ENCODE assay signal across 1 cellular context in the genomic region with DNA sequence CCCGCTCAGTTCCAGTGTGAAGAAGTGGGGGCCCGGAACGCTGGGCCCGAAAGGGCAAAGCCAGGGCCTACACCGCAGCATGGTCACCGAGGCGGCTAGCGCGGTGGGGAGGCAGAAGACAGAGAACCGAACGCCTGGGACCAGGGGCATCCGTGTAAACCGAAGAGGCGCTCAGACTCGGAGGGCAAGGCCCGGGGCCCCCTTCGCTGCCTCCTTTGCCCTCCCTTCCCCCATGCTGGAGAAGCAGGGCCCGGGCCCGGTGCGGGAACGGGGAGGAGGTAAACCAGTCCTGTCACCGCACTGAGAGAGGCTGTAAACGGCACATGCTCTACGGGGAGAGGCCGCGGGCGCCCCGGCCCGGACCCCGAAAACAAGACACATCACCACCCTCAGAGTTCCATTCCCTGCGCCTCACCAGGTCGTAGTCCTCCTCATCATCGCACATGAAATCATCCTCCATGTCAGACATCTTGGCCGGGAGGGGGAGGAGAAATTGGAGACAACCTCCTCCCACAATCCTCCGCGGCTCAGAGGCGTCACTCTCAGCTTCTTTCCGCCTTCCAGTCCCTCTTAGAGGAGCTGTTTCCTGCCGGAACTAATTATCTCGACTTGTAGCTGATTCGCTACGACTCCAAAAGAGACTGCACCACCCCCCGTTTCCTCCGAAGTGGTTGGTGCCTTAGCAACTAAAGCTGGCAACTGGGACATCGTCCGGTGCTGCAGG.
TF ChIP-seq lines count a peak whose summit lies in the region.

Gene COPS2 (minus strand): TSS at position 490 of the 724 bp plus-strand sequence. CDS start 21 bp downstream, at position 469.

TF ChIP-seq in A549, 52 proteins besides CTCF, POLR2A, EP300 and RAD21 (continued from another document):
- TF ChIP-seq, protein P1, sequence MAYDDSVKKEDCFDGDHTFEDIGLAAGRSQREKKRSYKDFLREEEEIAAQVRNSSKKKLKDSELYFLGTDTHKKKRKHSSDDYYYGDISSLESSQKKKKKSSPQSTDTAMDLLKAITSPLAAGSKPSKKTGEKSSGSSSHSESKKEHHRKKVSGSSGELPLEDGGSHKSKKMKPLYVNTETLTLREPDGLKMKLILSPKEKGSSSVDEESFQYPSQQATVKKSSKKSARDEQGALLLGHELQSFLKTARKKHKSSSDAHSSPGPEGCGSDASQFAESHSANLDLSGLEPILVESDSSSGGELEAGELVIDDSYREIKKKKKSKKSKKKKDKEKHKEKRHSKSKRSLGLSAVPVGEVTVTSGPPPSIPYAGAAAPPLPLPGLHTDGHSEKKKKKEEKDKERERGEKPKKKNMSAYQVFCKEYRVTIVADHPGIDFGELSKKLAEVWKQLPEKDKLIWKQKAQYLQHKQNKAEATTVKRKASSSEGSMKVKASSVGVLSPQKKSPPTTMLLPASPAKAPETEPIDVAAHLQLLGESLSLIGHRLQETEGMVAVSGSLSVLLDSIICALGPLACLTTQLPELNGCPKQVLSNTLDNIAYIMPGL (CRISPR knock-in tag; IDR thresholded peaks at IDR 0.05; ENCODE audit: borderline replicate concordance): no peak
- TF ChIP-seq CBX8 (IDR thresholded peaks at IDR 0.05) (no peak), NFE2L2 (conservative IDR thresholded peaks at IDR 0.05; ENCODE audit: low read length) (no peak), NPAS2 (CRISPR knock-in tag; IDR thresholded peaks at IDR 0.05; ENCODE audit: borderline replicate concordance) (no peak), KDM5A (IDR thresholded peaks at IDR 0.05) (peak; percentile 56; the same call in 1 of the 2 replicates)
- TF ChIP-seq, protein P2, sequence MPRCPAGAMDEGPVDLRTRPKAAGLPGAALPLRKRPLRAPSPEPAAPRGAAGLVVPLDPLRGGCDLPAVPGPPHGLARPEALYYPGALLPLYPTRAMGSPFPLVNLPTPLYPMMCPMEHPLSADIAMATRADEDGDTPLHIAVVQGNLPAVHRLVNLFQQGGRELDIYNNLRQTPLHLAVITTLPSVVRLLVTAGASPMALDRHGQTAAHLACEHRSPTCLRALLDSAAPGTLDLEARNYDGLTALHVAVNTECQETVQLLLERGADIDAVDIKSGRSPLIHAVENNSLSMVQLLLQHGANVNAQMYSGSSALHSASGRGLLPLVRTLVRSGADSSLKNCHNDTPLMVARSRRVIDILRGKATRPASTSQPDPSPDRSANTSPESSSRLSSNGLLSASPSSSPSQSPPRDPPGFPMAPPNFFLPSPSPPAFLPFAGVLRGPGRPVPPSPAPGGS (IDR thresholded peaks at IDR 0.05): peak; percentile 73; the same call in 1 of the 3 replicates
TF ChIP-seq in A549: peak in this region for 10.
